Comparison of ENCODE assay signal across 15 cellular contexts in the genomic region with DNA sequence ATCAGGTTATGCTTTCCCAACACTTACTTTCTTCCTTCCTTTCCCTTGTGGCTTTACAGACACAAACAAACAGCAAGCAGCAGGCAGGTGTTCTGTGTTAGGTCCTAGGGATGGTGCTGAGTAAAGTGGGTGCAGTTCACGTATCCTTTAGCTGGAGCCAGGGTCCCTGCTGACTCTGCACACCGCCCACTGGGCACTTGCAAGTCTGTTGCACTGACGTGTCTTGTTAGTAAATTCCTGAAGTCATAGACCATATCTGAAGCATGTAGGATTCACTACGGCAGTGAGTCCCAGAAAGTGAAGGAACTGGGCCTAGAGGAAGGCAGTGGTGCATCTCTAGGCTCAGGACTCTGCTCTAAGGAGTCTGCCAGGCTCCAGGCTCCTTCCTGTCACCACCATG.
DNase-seq lines count a peak whose midpoint lies in the region; ATAC-seq, FAIRE-seq and TF ChIP-seq lines count a peak whose summit lies in the region.
"Had no signal": no experiment of that assay in that cellular context is flagged by ENCODE, and none has a peak within 500 bp of the region (broad histone marks: within the 10 kb centered on the region; RNA-seq: fewer than 3 reads in every experiment).

No MANE protein-coding gene starts in this region.

- intact Hi-C loops in sigmoid colon (cut with DNase I): no loop called here

- H3K27me3 ChIP-seq in astrocyte (ENCODE audit: insufficient read depth, low read length) (no peaks in the 10 kb centered on the region), sigmoid colon (no peaks in the 10 kb centered on the region), Karpas-422 (ENCODE audit: low read length) (no peaks in the 10 kb centered on the region)
- H3K27me3 ChIP-seq: suprapubic skin had no signal

- H4K20me1 ChIP-seq in astrocyte (ENCODE audit: insufficient read depth, low read length) (no peaks in the 10 kb centered on the region), Karpas-422 (ENCODE audit: insufficient read depth, low read depth, low read length) (no peaks in the 10 kb centered on the region)

- H3K36me3 Mint-ChIP-seq in astrocyte (ENCODE audit: low read depth, unreplicated experiment): peaks cover 8% of the 10 kb centered on the region
- H3K36me3 Mint-ChIP-seq: activated naive CD4-positive, alpha-beta T cell treated with anti-CD3 and anti-CD28 coated beads, Interleukin-2, amount 10 ng/mL, durations not matched to agents 7 days and 5 days had no signal

- 86 to 88% methylated on average over 4 of the region's 4 CpGs for WGBS in sigmoid colon, 2 donors

- no peak for TF ChIP-seq EP300 in sigmoid colon (IDR thresholded peaks at IDR 0.05)

- no peak overlapping the region for H3K27ac Mint-ChIP-seq in astrocyte (ENCODE audit: unreplicated experiment)
- H3K27ac Mint-ChIP-seq: activated naive CD4-positive, alpha-beta T cell treated with anti-CD3 and anti-CD28 coated beads, Interleukin-2, amount 10 ng/mL, durations not matched to agents 7 days and 5 days had no signal

- H3K36me3 ChIP-seq in astrocyte (ENCODE audit: insufficient read depth, low read length) (no peaks in the 10 kb centered on the region), sigmoid colon (no peaks in the 10 kb centered on the region), Karpas-422 (ENCODE audit: insufficient read depth, low read length) (no peaks in the 10 kb centered on the region)
- H3K36me3 ChIP-seq: suprapubic skin had no signal

- no peaks in the 10 kb centered on the region for H3K9me2 ChIP-seq in Karpas-422 (replicated peaks; ENCODE audit: insufficient read depth, low read length)

- no peak for FAIRE-seq in astrocyte (lab: Jason Lieb, UNC)
- FAIRE-seq: endothelial cell of umbilical vein had no signal

- H3K4me1 Mint-ChIP-seq in astrocyte (ENCODE audit: low read depth, unreplicated experiment): peaks cover 20% of the 10 kb centered on the region
- H3K4me1 Mint-ChIP-seq: activated naive CD4-positive, alpha-beta T cell treated with anti-CD3 and anti-CD28 coated beads, Interleukin-2, amount 10 ng/mL, durations not matched to agents 7 days and 5 days had no signal

- TF ChIP-seq CTCF in astrocyte (IDR thresholded peaks at IDR 0.05; ENCODE audit: insufficient read depth, low read depth, low read length): no peak
- TF ChIP-seq CTCF in sigmoid colon (IDR thresholded peaks at IDR 0.05): no peak

- H3K79me2 ChIP-seq in astrocyte (ENCODE audit: insufficient read depth, low read length) (no peaks in the 10 kb centered on the region), Karpas-422 (ENCODE audit: low read length) (no peaks in the 10 kb centered on the region)

- no peak for ATAC-seq in GM21526 (IDR thresholded peaks at IDR 0.05; ENCODE audit: low FRiP score, unreplicated experiment)

- no peak overlapping the region for H3K4me3 ChIP-seq in astrocyte (ENCODE audit: insufficient read depth, low read depth, low read length)
- no peak overlapping the region for H3K4me3 ChIP-seq in sigmoid colon
- no peak overlapping the region for H3K4me3 ChIP-seq in Karpas-422 (ENCODE audit: low read length)
- H3K4me3 ChIP-seq: suprapubic skin had no signal

- H3K4me1 ChIP-seq in astrocyte (ENCODE audit: insufficient read depth, low read length): peaks cover 29% of the 10 kb centered on the region
- peaks cover 0 to 84% (median 80%) of the 10 kb centered on the region in 4 donors for H3K4me1 ChIP-seq in sigmoid colon
- no peaks in the 10 kb centered on the region for H3K4me1 ChIP-seq in Karpas-422 (ENCODE audit: low read length)

- H3K27ac ChIP-seq in astrocyte (ENCODE audit: low read depth, low read length): no peak overlapping the region
- peak overlapping the region; percentile 78 to 86 (median 81) for H3K27ac ChIP-seq in sigmoid colon
- no peak overlapping the region for H3K27ac ChIP-seq in Karpas-422 (ENCODE audit: low read length)
- H3K27ac ChIP-seq: suprapubic skin had no signal

- no peaks in the 10 kb centered on the region for H3K9me3 Mint-ChIP-seq in astrocyte (ENCODE audit: unreplicated experiment)
- H3K9me3 Mint-ChIP-seq: activated naive CD4-positive, alpha-beta T cell treated with anti-CD3 and anti-CD28 coated beads, Interleukin-2, amount 10 ng/mL, durations not matched to agents 7 days and 5 days had no signal

- H3K9me3 ChIP-seq in astrocyte (ENCODE audit: insufficient read depth, low read depth, low read length) (no peaks in the 10 kb centered on the region), sigmoid colon (no peaks in the 10 kb centered on the region), Karpas-422 (ENCODE audit: low read length) (no peaks in the 10 kb centered on the region)
- H3K9me3 ChIP-seq: suprapubic skin had no signal

- DNase-seq in EH (ENCODE audit: low read depth): peak; percentile 14
- DNase-seq in astrocyte (ENCODE audit: low read depth): peak; percentile 66
- peak; percentile 82 for DNase-seq in glomerular visceral epithelial cell (ENCODE audit: extremely low spot score)
- no peak for DNase-seq in sigmoid colon
- DNase-seq in NCI-H2196 (lab: John Stamatoyannopoulos, UW; ENCODE audit: unreplicated experiment): no peak
- DNase-seq in Karpas-422: no peak
- no peak for DNase-seq in activated CD4-positive, CD25-positive, alpha-beta regulatory T cell treated with anti-CD3 and anti-CD28 coated beads, Interleukin-2, amount 50 U/mL, for 72 hours
- DNase-seq: activated naive CD4-positive, alpha-beta T cell treated with anti-CD3 and anti-CD28 coated beads, Interleukin-2, amount 10 ng/mL, durations not matched to agents 7 days and 5 days; central memory CD4-positive, alpha-beta T cell; DMS153; NCI-H1092; NCI-H345 had no signal

- H3K9ac ChIP-seq in astrocyte (ENCODE audit: low read length) (no peak overlapping the region), Karpas-422 (ENCODE audit: low read length) (no peak overlapping the region)

- no peak overlapping the region for H3K4me3 Mint-ChIP-seq in astrocyte (ENCODE audit: unreplicated experiment)
- H3K4me3 Mint-ChIP-seq: activated naive CD4-positive, alpha-beta T cell treated with anti-CD3 and anti-CD28 coated beads, Interleukin-2, amount 10 ng/mL, durations not matched to agents 7 days and 5 days had no signal

- no peak for TF ChIP-seq POLR2A in sigmoid colon (IDR thresholded peaks at IDR 0.05)

- H3K4me2 ChIP-seq in astrocyte (ENCODE audit: low read length) (peak overlapping the region; percentile 20), Karpas-422 (ENCODE audit: low read depth, low read length, poor library complexity, severe bottlenecking) (no peak overlapping the region)

- no peaks in the 10 kb centered on the region for H3K27me3 Mint-ChIP-seq in astrocyte (ENCODE audit: low read depth, unreplicated experiment)
- H3K27me3 Mint-ChIP-seq: activated naive CD4-positive, alpha-beta T cell treated with anti-CD3 and anti-CD28 coated beads, Interleukin-2, amount 10 ng/mL, durations not matched to agents 7 days and 5 days had no signal

- H2AFZ ChIP-seq in astrocyte (ENCODE audit: low read depth, low read length): no peak overlapping the region
- no peak overlapping the region for H2AFZ ChIP-seq in Karpas-422 (ENCODE audit: low read length)

Comparison
In these comparisons a context has a peak if more than half of its experiments do, and no peak if none do; other contexts are left out.
1. DNase-seq: peak in EH (single experiment), astrocyte (single experiment) and glomerular visceral epithelial cell (single experiment); none in sigmoid colon (single experiment), NCI-H2196 (single experiment), Karpas-422 (single experiment) and activated CD4-positive, CD25-positive, alpha-beta regulatory T cell treated with anti-CD3 and anti-CD28 coated beads, Interleukin-2, amount 50 U/mL, for 72 hours (single experiment).
2. H3K27ac ChIP-seq: peak in sigmoid colon (4 of 4); none in astrocyte (single experiment) and Karpas-422 (single experiment).